ENCODE assay signal across 11 cellular contexts in genomic region chr5:176700239-176700847, GRCh38. TPM values are rescaled to one million over a fixed set of nuclear protein-coding genes. Genes with fewer than 3 reads are reported as not detected.
DNase-seq lines count a peak whose midpoint lies in the region; ATAC-seq and TF ChIP-seq lines count a peak whose summit lies in the region.
"Had no signal": no experiment of that assay in that cellular context is flagged by ENCODE, and none has a peak within 500 bp of the region (broad histone marks: within the 10 kb centered on the region; RNA-seq: fewer than 3 reads in every experiment).

No MANE protein-coding gene starts in this region.

- DNase-seq in activated CD4-positive, alpha-beta T cell treated with anti-CD3 and anti-CD28 coated beads, Interleukin-2, amount 50 U/mL, for 48 hours = peak; percentile 29 to 31
- DNase-seq in activated CD4-positive, alpha-beta T cell treated with anti-CD3 and anti-CD28 coated beads for 1 hour = no peak
- DNase-seq in NB4 (ENCODE audit: low read depth) = peak; percentile 32
- DNase-seq in dermis blood vessel endothelial cell = peak; percentile 66
- peak; percentile 27 to 96 (median 71) for DNase-seq in posterior cingulate gyrus
- no peak for DNase-seq in Caco-2
- DNase-seq in coronary artery (ENCODE audit: low spot score) = no peak
- DNase-seq: CD4-positive, alpha-beta T cell; NCI-H1930 had no signal

- no peaks in the 10 kb centered on the region for H3K9me3 ChIP-seq in Caco-2
- H3K9me3 ChIP-seq: HAP-1 had no signal

- H3K36me3 ChIP-seq in Caco-2 (ENCODE audit: control insufficient read depth, insufficient read depth, low read length) = no peaks in the 10 kb centered on the region
- H3K36me3 ChIP-seq: HAP-1 had no signal

- no peaks in the 10 kb centered on the region for H3K4me1 ChIP-seq in Caco-2
- H3K4me1 ChIP-seq: HAP-1 had no signal

- CTCF ChIA-PET in Caco-2 (lab: Charles Lee) = interaction anchor here (1.3 kb wide), 1 partner anchor 39 kb away, joined by 3 read pairs; no protein-coding TSS in a partner anchor

- H3K9me3 Mint-ChIP-seq in Caco-2 (ENCODE audit: unreplicated experiment) = no peaks in the 10 kb centered on the region
- H3K9me3 Mint-ChIP-seq: CD4-positive, alpha-beta T cell had no signal

- no peak overlapping the region for H3K27ac ChIP-seq in coronary artery

- H3K4me3 ChIP-seq in NB4 (ENCODE audit: low read depth, low read length) (no peak overlapping the region), Caco-2 (ENCODE audit: low read depth, low read length) (no peak overlapping the region), coronary artery (no peak overlapping the region)
- H3K4me3 ChIP-seq: HAP-1 had no signal

- peaks cover 14% of the 10 kb centered on the region for H3K27me3 Mint-ChIP-seq in Caco-2 (ENCODE audit: insufficient read depth, unreplicated experiment)

- POLR2A ChIA-PET in Caco-2 (lab: Charles Lee) = no interaction called here

- intact Hi-C loops in posterior cingulate gyrus (cut with DNase I) = no loop called here
- intact Hi-C loops in Caco-2 (cut with micrococcal nuclease; ENCODE audit: unreplicated experiment) = no loop called here

- no TSS peak for BruUV-seq in Caco-2 (replicated peaks; lab: Mats Ljungman, UMichigan)

- TF ChIP-seq CTCF in NB4 (IDR thresholded peaks at IDR 0.05; ENCODE audit: low read depth, low read length) (peak; percentile 39), Caco-2 (IDR thresholded peaks at IDR 0.05; ENCODE audit: insufficient read depth in 1 of 2, low read depth in 1 of 2, low read length in 1 of 2, severe bottlenecking in 1 of 2, unreplicated experiment in 1 of 2) (peak in 1 of 2 experiments; percentile 10), coronary artery (IDR thresholded peaks at IDR 0.05) (no peak)

- H3K27me3 ChIP-seq in Caco-2 (replicated peaks; ENCODE audit: control insufficient read depth, insufficient read depth, low read length) = no peaks in the 10 kb centered on the region; the same call in 1 of the 2 replicates

- no peaks in the 10 kb centered on the region for H3K4me1 Mint-ChIP-seq in Caco-2 (ENCODE audit: low read depth, unreplicated experiment)

- H3K4me3 Mint-ChIP-seq in Caco-2 (ENCODE audit: unreplicated experiment) = no peak overlapping the region
- H3K4me3 Mint-ChIP-seq: CD4-positive, alpha-beta T cell had no signal

- no peak for ATAC-seq in GM19463 (IDR thresholded peaks at IDR 0.05; ENCODE audit: unreplicated experiment)

- H3K36me3 Mint-ChIP-seq in Caco-2 (ENCODE audit: insufficient read depth, unreplicated experiment) = peaks cover 4% of the 10 kb centered on the region

- H3K27ac Mint-ChIP-seq in Caco-2 (ENCODE audit: unreplicated experiment) = no peak overlapping the region
- H3K27ac Mint-ChIP-seq: CD4-positive, alpha-beta T cell had no signal

- TF ChIP-seq POLR2A in NB4 (IDR thresholded peaks at IDR 0.05; ENCODE audit: extremely low read depth, insufficient read length) = no peak

RNA-seq across cellular contexts. Expression of gene TSPAN17, which starts 53.1 kb away (rescaled TPM):
- total RNA-seq in dermis blood vessel endothelial cell (51.2 and 53.6 TPM in 2 replicates), Caco-2 (2022) (19.6 and 20.5 TPM in 2 replicates)

Comparison
In these comparisons a context has a peak if more than half of its experiments do, and no peak if none do; other contexts are left out.
1. DNase-seq: peak in activated CD4-positive, alpha-beta T cell treated with anti-CD3 and anti-CD28 coated beads, Interleukin-2, amount 50 U/mL, for 48 hours (2 of 2), NB4 (single experiment), dermis blood vessel endothelial cell (single experiment) and posterior cingulate gyrus (10 of 10); none in activated CD4-positive, alpha-beta T cell treated with anti-CD3 and anti-CD28 coated beads for 1 hour (single experiment), Caco-2 (0 of 2) and coronary artery (single experiment).